Comparison of ENCODE assay signal across 19 cellular contexts in genomic region chr1:13667696-13668095, GRCh38. TPM values are rescaled to one million over a fixed set of nuclear protein-coding genes. Genes with fewer than 3 reads are reported as not detected.
A peak's percentile ranks its signal among the peaks of the same experiment; 100 is the strongest.
DNase-seq lines count a peak whose midpoint lies in the region; ATAC-seq, FAIRE-seq and TF ChIP-seq lines count a peak whose summit lies in the region.
"Had no signal": no experiment of that assay in that cellular context is flagged by ENCODE, and none has a peak within 500 bp of the region (broad histone marks: within the 10 kb centered on the region; RNA-seq: fewer than 3 reads in every experiment).

No MANE protein-coding gene starts in this region.

- FAIRE-seq in GM19239 (lab: Jason Lieb, UNC): peak; percentile 65
- FAIRE-seq: endometrium had no signal

- H3K27ac Mint-ChIP-seq in IgD-negative memory B cell (peak overlapping the region; percentile 95 to 99 (median 97)), memory B cell (peak overlapping the region; percentile 95)

- H3K36me3 Mint-ChIP-seq in IgD-negative memory B cell: no peaks in the 10 kb centered on the region
- no peaks in the 10 kb centered on the region for H3K36me3 Mint-ChIP-seq in memory B cell

- H3K4me1 Mint-ChIP-seq in IgD-negative memory B cell (peaks cover 27 to 32% (median 28%) of the 10 kb centered on the region in 3 donors), memory B cell (peaks cover 23% of the 10 kb centered on the region)

- H3K4me3 Mint-ChIP-seq in IgD-negative memory B cell: peak overlapping the region; percentile 73 to 90 (median 84)
- H3K4me3 Mint-ChIP-seq in memory B cell: peak overlapping the region; percentile 68

- H3K9me3 Mint-ChIP-seq in IgD-negative memory B cell (peaks cover 0 to 2% (median 0%) of the 10 kb centered on the region in 3 donors), memory B cell (no peaks in the 10 kb centered on the region)

- peak; percentile 84 for ATAC-seq in memory B cell (ENCODE audit: low read depth)
- no peak for ATAC-seq in GM21723 (IDR thresholded peaks at IDR 0.05; ENCODE audit: unreplicated experiment)
- ATAC-seq: lower lobe of right lung had no signal

- H3K27me3 Mint-ChIP-seq in IgD-negative memory B cell (no peaks in the 10 kb centered on the region), memory B cell (no peaks in the 10 kb centered on the region)

- DNase-seq in GM10266 (ENCODE audit: extremely low spot score): peak; percentile 51
- DNase-seq in GM19239 (ENCODE audit: insufficient read length, low spot score): no peak
- DNase-seq in memory B cell (ENCODE audit: low spot score in 2 of 2): peak in 1 of 2 donors; percentile 58
- DNase-seq in H4 (ENCODE audit: low spot score): no peak
- DNase-seq in NCI-H1436 treated with DMSO at 0.1 percent for 48 hours (lab: John Stamatoyannopoulos, UW): no peak
- DNase-seq in A172 (ENCODE audit: low spot score): no peak
- DNase-seq: activated CD4-positive, alpha-beta T cell treated with anti-CD3 and anti-CD28 coated beads for 1 hour; activated T-cell treated with anti-CD3 and anti-CD28 coated beads, Interleukin-2, amount 50 U/mL, for 1 hour; amniotic stem cell; COR-L47; GOT3; IMR-90; lower lobe of right lung; NCI-H1436; NCI-H524 treated with DMSO at 0.1 percent for 48 hours; stimulated activated CD4-positive, alpha-beta T cell treated with anti-CD3 and anti-CD28 coated beads, Interleukin-1b, Interleukin-23, amount 100 ng/mL, for 48 hours had no signal

- TF ChIP-seq CTCF in GM10266 (IDR thresholded peaks at IDR 0.05; ENCODE audit: control insufficient read depth, insufficient read depth, low read depth, missing control alignments): no peak

RNA-seq across cellular contexts. Expression of gene PRDM2, which starts 32.3 kb away (rescaled TPM):
- polyA plus RNA-seq in IgD-negative memory B cell: 50.3 TPM
- total RNA-seq in H4 (2014; rRNA removed; shearing (Covaris generic)): 3.4 and 5.1 TPM in 2 replicates
- 2.5 and 3.6 TPM in 2 replicates for total RNA-seq in A172 (2014; rRNA removed; shearing (Covaris generic))
